8 cellular contexts compared by ENCODE assay signal in the genomic region with DNA sequence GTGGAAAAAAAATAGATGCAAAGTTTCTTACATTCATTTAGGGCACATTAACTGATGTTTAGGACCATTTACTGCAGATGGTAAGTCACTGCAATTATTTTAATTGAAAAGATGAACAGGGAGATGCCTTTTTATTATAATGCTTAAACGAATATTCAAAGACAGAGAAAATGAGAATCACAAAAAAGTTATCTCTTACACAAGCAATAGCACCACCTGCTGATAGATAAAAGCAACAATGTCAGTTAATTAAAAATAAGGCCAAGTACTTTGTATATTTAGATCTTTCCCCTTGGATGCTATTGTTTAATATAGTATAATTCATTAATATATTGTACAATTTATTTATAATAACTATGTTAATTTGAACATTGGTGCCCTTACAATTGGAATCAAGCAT. TPM values are rescaled to one million over a fixed set of nuclear protein-coding genes. Genes with fewer than 3 reads are reported as not detected.
A peak's percentile ranks its signal among the peaks of the same experiment; 100 is the strongest.
DNase-seq lines count a peak whose midpoint lies in the region; ATAC-seq and TF ChIP-seq lines count a peak whose summit lies in the region.

No MANE protein-coding gene starts in this region.

- no peak for ATAC-seq in GM21423 (IDR thresholded peaks at IDR 0.05; ENCODE audit: unreplicated experiment)
- no peak for ATAC-seq in GM18907 (IDR thresholded peaks at IDR 0.05; ENCODE audit: unreplicated experiment)
- ATAC-seq in left colon: no peak

- TF ChIP-seq CTCF in HFF-Myc (IDR thresholded peaks at IDR 0.05; ENCODE audit: low read depth, low read length, missing control alignments): peak; percentile 6

- intact Hi-C loops in posterior cingulate gyrus (cut with DNase I) (loop anchor here (2.0 kb wide), 1 partner anchor 310 kb away; no protein-coding TSS in a partner anchor), left colon (cut with DNase I, micrococcal nuclease) (loop anchor here in 1 of 2 donors (5.0 to 10.0 kb wide), 2 partner anchors 181 to 308 kb away; no protein-coding TSS in a partner anchor)

- DNase-seq in AML-193 (lab: John Stamatoyannopoulos, UW): peak; percentile 62 to 77
- DNase-seq in HFF-Myc (ENCODE audit: extremely low read depth, low read depth): peak; percentile 2
- DNase-seq in RPMI8226: peak; percentile 21
- peak; percentile 2 for DNase-seq in glomerular endothelial cell (ENCODE audit: extremely low read depth, low read depth, low spot score)
- no peak for DNase-seq in posterior cingulate gyrus
- no peak for DNase-seq in left colon

- no peak overlapping the region for H3K4me3 ChIP-seq in HFF-Myc (replicated peaks; ENCODE audit: low read depth, low read length)

RNA-seq across cellular contexts. Expression of gene IFT80, which starts 55.9 kb away (rescaled TPM):
- 12.1 and 16.5 TPM in 2 replicates for total RNA-seq in glomerular endothelial cell
- total RNA-seq in left colon: 10 to 100 TPM; 11.1 to 15.0 TPM

RNA-seq across cellular contexts. Expression of gene SMC4, which starts 56.3 kb away (rescaled TPM):
- total RNA-seq in glomerular endothelial cell (47.3 and 51.5 TPM in 2 replicates), left colon (10 to 100 TPM; 30.9 to 35.5 TPM)

Comparison
In these comparisons a context has a peak if more than half of its experiments do, and no peak if none do; other contexts are left out.
1. DNase-seq: peak in AML-193 (2 of 2), HFF-Myc (single experiment), RPMI8226 (single experiment) and glomerular endothelial cell (single experiment); none in posterior cingulate gyrus (0 of 10) and left colon (0 of 2).